ENCODE assay signal across 22 cellular contexts in genomic region chr4:177375372-177375771, GRCh38.
DNase-seq lines count a peak whose midpoint lies in the region; ATAC-seq and TF ChIP-seq lines count a peak whose summit lies in the region.
"Had no signal": no experiment of that assay in that cellular context is flagged by ENCODE, and none has a peak within 500 bp of the region (broad histone marks: within the 10 kb centered on the region; RNA-seq: fewer than 3 reads in every experiment).

No MANE protein-coding gene starts in this region.

- H4K20me1 ChIP-seq in IMR-90 (ENCODE audit: insufficient read depth, low read length) (no peaks in the 10 kb centered on the region), osteoblast (ENCODE audit: insufficient read depth, low read length) (no peaks in the 10 kb centered on the region)
- H4K20me1 ChIP-seq: BLaER1 treated with 17β-estradiol and CSF1 and Interleukin-3, amounts not matched to agents 10 nM and 100 nM had no signal

- no peaks in the 10 kb centered on the region for H3K9me3 ChIP-seq in IMR-90 (ENCODE audit: control insufficient read depth, insufficient read depth, low read length)
- H3K9me3 ChIP-seq in left lung: no peaks in the 10 kb centered on the region
- H3K9me3 ChIP-seq in osteoblast (ENCODE audit: low read depth, low read length): no peaks in the 10 kb centered on the region
- H3K9me3 ChIP-seq: A549; BE2C; BLaER1 treated with 17β-estradiol and CSF1 and Interleukin-3, amounts not matched to agents 10 nM and 100 nM; HAP-1 had no signal

- peaks cover 12% of the 10 kb centered on the region for H3K4me1 Mint-ChIP-seq in WTC11
- H3K4me1 Mint-ChIP-seq: CD14-positive monocyte; CD8-positive, alpha-beta memory T cell had no signal

- TF ChIP-seq CTCF in IMR-90 (conservative IDR thresholded peaks at IDR 0.05; ENCODE audit: low read depth, low read length) (no peak), left lung (IDR thresholded peaks at IDR 0.05) (no peak), osteoblast (IDR thresholded peaks at IDR 0.05; ENCODE audit: extremely low read depth, low read depth, low read length) (no peak), WTC11 (IDR thresholded peaks at IDR 0.05) (no peak)

- no TSS peak for BruUV-seq in IMR-90 (replicated peaks; lab: Mats Ljungman, UMichigan)

- H3K9me1 ChIP-seq in IMR-90 (ENCODE audit: insufficient read depth, low read length): no peaks in the 10 kb centered on the region

- H3K36me3 ChIP-seq in IMR-90 (ENCODE audit: control insufficient read depth, insufficient read depth, low read length) (no peaks in the 10 kb centered on the region), left lung (no peaks in the 10 kb centered on the region), osteoblast (ENCODE audit: insufficient read depth, low read length) (no peaks in the 10 kb centered on the region)
- H3K36me3 ChIP-seq: BE2C; BLaER1 treated with 17β-estradiol and CSF1 and Interleukin-3, amounts not matched to agents 10 nM and 100 nM; HAP-1 had no signal

- peak overlapping the region; percentile 23; the same call in 1 of the 2 replicates for H3K18ac ChIP-seq in IMR-90 (ENCODE audit: low read depth, low read length)

- H3K4me3 Mint-ChIP-seq in WTC11: no peak overlapping the region
- H3K4me3 Mint-ChIP-seq: CD14-positive monocyte; CD4-positive, alpha-beta T cell; CD8-positive, alpha-beta memory T cell; GM23338; HFFc6 had no signal

- H3K56ac ChIP-seq in IMR-90 (ENCODE audit: extremely low read depth, insufficient read depth, low read length): no peak overlapping the region

- H3K23ac ChIP-seq in IMR-90 (ENCODE audit: low read depth, low read length): 0 out of 2 replicates have a peak overlapping the region, but pooled peaks have one; percentile 38

- H4K5ac ChIP-seq in IMR-90 (ENCODE audit: low read depth, low read length): no peak overlapping the region

- H4K8ac ChIP-seq in IMR-90 (ENCODE audit: low read depth in 2 of 2, low read length in 2 of 2): peak overlapping the region in 1 of 2 experiments; percentile 51; a peak in 2 of 4 replicates

- peak overlapping the region; percentile 22; the same call in 1 of the 2 replicates for H3K14ac ChIP-seq in IMR-90 (replicated peaks; ENCODE audit: low read depth, low read length)

- 0 out of 2 replicates have a peak overlapping the region, but pooled peaks have one; percentile 0 for H2BK120ac ChIP-seq in IMR-90 (ENCODE audit: low read depth, low read length)

- WGBS in IMR-90 (ENCODE audit: extremely low coverage in 2 of 2, insufficient read length in 1 of 2), 2 experiments: 24% methylated on average over 2 of the region's 3 CpGs; no CpG with 5 or more reads in 1 of the 2 experiments

- intact Hi-C loops in IMR-90 (cut with micrococcal nuclease) (loop anchor here (10.0 kb wide), 1 partner anchor 169 kb away; no protein-coding TSS in a partner anchor), left lung (cut with DNase I) (no loop called here)

- H2BK20ac ChIP-seq in IMR-90 (ENCODE audit: low read depth, low read length): 0 out of 2 replicates have a peak overlapping the region, but pooled peaks have one; percentile 35

- H3K27ac ChIP-seq in IMR-90 (ENCODE audit: insufficient read depth, low read length) (no peak overlapping the region), left lung (no peak overlapping the region), osteoblast (ENCODE audit: low read depth, low read length) (no peak overlapping the region)
- H3K27ac ChIP-seq: A549; BLaER1 treated with 17β-estradiol and CSF1 and Interleukin-3, amounts not matched to agents 10 nM and 100 nM had no signal

- H3K4me3 ChIP-seq in IMR-90 (ENCODE audit: insufficient read depth, low read depth, low read length) (no peak overlapping the region), left lung (no peak overlapping the region), osteoblast (ENCODE audit: insufficient read depth, low read length) (no peak overlapping the region)
- H3K4me3 ChIP-seq: A549; BLaER1 treated with 17β-estradiol and CSF1 and Interleukin-3, amounts not matched to agents 10 nM and 100 nM; GM23338; HAP-1 had no signal

- H3K27me3 ChIP-seq in IMR-90 (ENCODE audit: control insufficient read depth, insufficient read depth, low read length) (no peaks in the 10 kb centered on the region), left lung (peaks cover 0 to 5% of the 10 kb centered on the region in 2 donors), osteoblast (ENCODE audit: insufficient read depth, low read length) (peaks cover 8% of the 10 kb centered on the region)
- H3K27me3 ChIP-seq: BE2C; BLaER1 treated with 17β-estradiol and CSF1 and Interleukin-3, amounts not matched to agents 10 nM and 100 nM had no signal

- 0 out of 2 replicates have a peak overlapping the region, but pooled peaks have one; percentile 15 for H3K4ac ChIP-seq in IMR-90 (ENCODE audit: low read depth, low read length)

- CTCF ChIA-PET in IMR-90 (lab: Yijun Ruan, JAX) (no interaction called here), WTC11 (lab: Charles Lee) (interaction anchor here (0.9 kb wide), 2 partner anchors 125 kb away, joined by 3 to 4 read pairs; no protein-coding TSS in a partner anchor)

- H3K9ac ChIP-seq in IMR-90 (ENCODE audit: low read depth, low read length): no peak overlapping the region
- H3K9ac ChIP-seq: BLaER1 treated with 17β-estradiol and CSF1 and Interleukin-3, amounts not matched to agents 10 nM and 100 nM had no signal

- no peak overlapping the region for H3K27ac Mint-ChIP-seq in WTC11
- H3K27ac Mint-ChIP-seq: CD14-positive monocyte; CD4-positive, alpha-beta T cell; CD8-positive, alpha-beta memory T cell; GM23338; HFFc6 had no signal

- POLR2A ChIA-PET in IMR-90 (lab: Charles Lee; ENCODE audit: unreplicated experiment): no interaction called here
- POLR2A ChIA-PET in WTC11 (lab: Charles Lee): interaction anchor here (1.0 kb wide), 1 partner anchor 67 kb away, joined by 4 read pairs; the partner anchor contains the start of gene AGA

- no peak overlapping the region for H2AK5ac ChIP-seq in IMR-90 (ENCODE audit: low read depth, low read length)

- H3K4me2 ChIP-seq in IMR-90 (ENCODE audit: low read depth, low read length) (no peak overlapping the region; the same call in 1 of the 2 replicates), osteoblast (ENCODE audit: insufficient read depth, low read length) (no peak overlapping the region)
- H3K4me2 ChIP-seq: A549; BLaER1 treated with 17β-estradiol and CSF1 and Interleukin-3, amounts not matched to agents 10 nM and 100 nM; GM23338 had no signal

- no peaks in the 10 kb centered on the region; the same call in 1 of the 2 replicates for H3K4me1 ChIP-seq in IMR-90 (ENCODE audit: control insufficient read depth, insufficient read depth, low read length)
- H3K4me1 ChIP-seq in left lung: no peaks in the 10 kb centered on the region
- H3K4me1 ChIP-seq in osteoblast (ENCODE audit: insufficient read depth, low read length): peaks cover 5% of the 10 kb centered on the region
- H3K4me1 ChIP-seq: A549; BE2C; BLaER1 treated with 17β-estradiol and CSF1 and Interleukin-3, amounts not matched to agents 10 nM and 100 nM had no signal

- peaks cover 4% of the 10 kb centered on the region for H3K36me3 Mint-ChIP-seq in WTC11

- H3K27me3 Mint-ChIP-seq in WTC11 (ENCODE audit: low read depth): no peaks in the 10 kb centered on the region
- H3K27me3 Mint-ChIP-seq: CD4-positive, alpha-beta T cell; CD8-positive, alpha-beta memory T cell had no signal

- TF ChIP-seq RAD21 in IMR-90 (IDR thresholded peaks at IDR 0.05; ENCODE audit: low read length): no peak

- dilution Hi-C loops in IMR-90 (cut with HindIII; ENCODE audit: low sequenced_read_pairs, unreplicated experiment): no loop called here

- H2AK9ac ChIP-seq in IMR-90 (replicated peaks; ENCODE audit: low read depth, low read length, poor library complexity): no peak overlapping the region

- H2AFZ ChIP-seq in IMR-90 (replicated peaks; ENCODE audit: low read length, poor library complexity): no peak overlapping the region
- H2AFZ ChIP-seq in osteoblast (ENCODE audit: low read length): peak overlapping the region; percentile 29
- H2AFZ ChIP-seq: GM23338 had no signal

- peak; percentile 24 for DNase-seq in EH (ENCODE audit: low read depth)
- DNase-seq in IMR-90: peak; percentile 10
- no peak for DNase-seq in left lung
- DNase-seq in osteoblast (ENCODE audit: insufficient read length, low spot score, missing footprints): peak; percentile 68
- no peak for DNase-seq in SK-N-DZ (ENCODE audit: low spot score)
- no peak for DNase-seq in WTC11 (ENCODE audit: low spot score)
- DNase-seq in NCI-H1105 treated with DMSO at 0.1 percent for 48 hours (lab: John Stamatoyannopoulos, UW): no peak
- DNase-seq: 8988T; ACHN; AML-193; BE2C; CD4-positive, alpha-beta T cell; CD8-positive, alpha-beta memory T cell; DMS 273 treated with DMSO at 0.1 percent for 48 hours; DMS79; GF-D8; HFFc6 had no signal

- no peak for TF ChIP-seq POLR2A in IMR-90 (IDR thresholded peaks at IDR 0.05; ENCODE audit: low read depth, low read length)

- H4K91ac ChIP-seq in IMR-90 (ENCODE audit: insufficient read depth, low read depth, low read length): no peak overlapping the region

- H2BK15ac ChIP-seq in IMR-90 (ENCODE audit: low read depth, low read length): no peak overlapping the region

- in situ Hi-C loops in IMR-90 (cut with MboI; ENCODE audit: low sequenced_read_pairs): no loop called here

- H3K9me3 Mint-ChIP-seq in WTC11: peaks cover under 1% of the 10 kb centered on the region; the same call in 1 of the 2 replicates
- H3K9me3 Mint-ChIP-seq: CD14-positive monocyte; CD4-positive, alpha-beta T cell; GM23338; HFFc6 had no signal

- no peaks in the 10 kb centered on the region for H3K79me2 ChIP-seq in osteoblast (ENCODE audit: insufficient read depth, low read length)

- H3K79me1 ChIP-seq in IMR-90 (ENCODE audit: low read depth in 1 of 2, low read length in 2 of 2): no peaks in the 10 kb centered on the region

- ATAC-seq in IMR-90 (ENCODE audit: low read depth) (peak; percentile 74), left lung (peak; percentile 52), WTC11 (no peak)

- peak overlapping the region; percentile 48 for H2BK5ac ChIP-seq in IMR-90 (ENCODE audit: low read depth, low read length, poor library complexity, severe bottlenecking)

TF ChIP-seq in IMR-90, 13 proteins besides CTCF, POLR2A, EP300 and RAD21 (continues in another document):
- TF ChIP-seq CHD1 (IDR thresholded peaks at IDR 0.05; ENCODE audit: low read depth, low read length): no peak
- no peak for TF ChIP-seq SMC3 (IDR thresholded peaks at IDR 0.05; ENCODE audit: low read depth, low read length)
- no peak for TF ChIP-seq MAZ (IDR thresholded peaks at IDR 0.05; ENCODE audit: borderline replicate concordance, low read depth, low read length)
- TF ChIP-seq MAFK (IDR thresholded peaks at IDR 0.05; ENCODE audit: low read depth, low read length): no peak
- TF ChIP-seq BHLHE40 (IDR thresholded peaks at IDR 0.05; ENCODE audit: low read depth, low read length): no peak

TF ChIP-seq in WTC11, 78 proteins besides CTCF, POLR2A, EP300 and RAD21 (continues in another document):
- TF ChIP-seq ATF3 (CRISPR knock-in tag; conservative IDR thresholded peaks at IDR 0.05): no peak

Comparison
In these comparisons a context has a peak if more than half of its experiments do, and no peak if none do; other contexts are left out.
1. DNase-seq: peak in EH (single experiment), IMR-90 (single experiment) and osteoblast (single experiment); none in left lung (0 of 2), SK-N-DZ (single experiment), WTC11 (single experiment) and NCI-H1105 treated with DMSO at 0.1 percent for 48 hours (single experiment).